10 cellular contexts compared by ENCODE assay signal in the genomic region with DNA sequence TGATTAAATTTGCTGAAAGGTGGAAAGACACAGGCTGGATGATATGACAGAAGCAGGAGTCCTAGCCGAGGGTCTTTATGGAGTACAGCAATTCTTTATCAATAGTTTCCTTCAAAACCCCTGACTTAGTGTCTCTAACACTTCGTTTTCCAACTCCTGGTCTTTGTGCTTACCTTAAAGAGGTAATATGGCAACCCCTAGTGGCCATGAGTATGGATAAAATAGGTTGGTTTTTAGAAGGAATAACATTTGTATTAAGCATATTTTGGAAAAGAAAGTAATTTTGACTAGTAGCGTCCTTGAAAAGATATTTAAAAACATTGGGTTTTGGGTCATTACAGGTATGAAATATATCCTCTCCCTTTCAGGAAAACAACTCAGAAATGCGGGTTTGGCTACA. TPM values are rescaled to one million over a fixed set of nuclear protein-coding genes. Genes with fewer than 3 reads are reported as not detected.
DNase-seq lines count a peak whose midpoint lies in the region; ATAC-seq, FAIRE-seq and TF ChIP-seq lines count a peak whose summit lies in the region.
"Had no signal": no experiment of that assay in that cellular context is flagged by ENCODE, and none has a peak within 500 bp of the region (broad histone marks: within the 10 kb centered on the region; RNA-seq: fewer than 3 reads in every experiment).

No MANE protein-coding gene starts in this region.

- TF ChIP-seq CTCF in left ventricle myocardium inferior (IDR thresholded peaks at IDR 0.05; ENCODE audit: borderline replicate concordance) (peak; percentile 56), fibroblast of mammary gland (conservative IDR thresholded peaks at IDR 0.05; ENCODE audit: control insufficient read depth, insufficient read depth, low read depth, low read length) (peak; percentile 44)

- DNase-seq in left ventricle myocardium inferior (no peak), Right ventricle myocardium superior (no peak), NCI-H526 treated with DMSO at 0.1 percent for 48 hours (lab: John Stamatoyannopoulos, UW) (peak; percentile 17), fibroblast of mammary gland (ENCODE audit: low read depth) (peak; percentile 36), GM19239 (ENCODE audit: insufficient read length, low spot score) (no peak), DMS153 (lab: John Stamatoyannopoulos, UW) (no peak)
- DNase-seq: activated T-cell treated with anti-CD3 and anti-CD28 coated beads, Interleukin-2, amount 50 U/mL, for 4 hours; NCI-H1436 had no signal

- no peak for FAIRE-seq in GM19239 (lab: Jason Lieb, UNC)

- no peaks in the 10 kb centered on the region for H3K36me3 ChIP-seq in left ventricle myocardium inferior

- H3K4me1 ChIP-seq in left ventricle myocardium inferior = no peaks in the 10 kb centered on the region

- intact Hi-C loops in left ventricle myocardium inferior (cut with micrococcal nuclease) (loop anchor here (10.0 kb wide), 1 partner anchor 342 kb away; no protein-coding TSS in a partner anchor), Right ventricle myocardium superior (cut with DNase I) (loop anchor here (5.0 kb wide), 1 partner anchor 345 kb away; no protein-coding TSS in a partner anchor)

- H3K4me3 ChIP-seq in left ventricle myocardium inferior = no peak overlapping the region
- no peak overlapping the region for H3K4me3 ChIP-seq in fibroblast of mammary gland (ENCODE audit: control insufficient read depth, low read depth, low read length)

- no peak for ATAC-seq in Right ventricle myocardium superior (ENCODE audit: poor library complexity)
- ATAC-seq in HG03097 (IDR thresholded peaks at IDR 0.05; ENCODE audit: low FRiP score, unreplicated experiment) = no peak
- ATAC-seq in GM18519 (IDR thresholded peaks at IDR 0.05; ENCODE audit: low FRiP score, unreplicated experiment) = no peak
- ATAC-seq: activated T-cell treated with anti-CD3 and anti-CD28 coated beads, Interleukin-2, amount 50 U/mL, for 4 hours had no signal

- no peaks in the 10 kb centered on the region for H3K9me3 ChIP-seq in left ventricle myocardium inferior (replicated peaks)

- H3K27ac ChIP-seq in left ventricle myocardium inferior (replicated peaks) = no peak overlapping the region

- peaks cover 11% of the 10 kb centered on the region for H3K27me3 ChIP-seq in left ventricle myocardium inferior (ENCODE audit: low read depth)

RNA-seq across cellular contexts. Expression of a gene that starts 51.9 kb away (rescaled TPM):
- 2.4 TPM for total RNA-seq in left ventricle myocardium inferior
- total RNA-seq in Right ventricle myocardium superior = not detected
- total RNA-seq: activated T-cell treated with anti-CD3 and anti-CD28 coated beads, Interleukin-2, amount 50 U/mL, for 4 hours had no signal

Comparison
In these comparisons a context has a peak if more than half of its experiments do, and no peak if none do; other contexts are left out.
1. DNase-seq: peak in NCI-H526 treated with DMSO at 0.1 percent for 48 hours (single experiment) and fibroblast of mammary gland (single experiment); none in left ventricle myocardium inferior (single experiment), Right ventricle myocardium superior (single experiment), GM19239 (single experiment) and DMS153 (single experiment).